In the genomic region with DNA sequence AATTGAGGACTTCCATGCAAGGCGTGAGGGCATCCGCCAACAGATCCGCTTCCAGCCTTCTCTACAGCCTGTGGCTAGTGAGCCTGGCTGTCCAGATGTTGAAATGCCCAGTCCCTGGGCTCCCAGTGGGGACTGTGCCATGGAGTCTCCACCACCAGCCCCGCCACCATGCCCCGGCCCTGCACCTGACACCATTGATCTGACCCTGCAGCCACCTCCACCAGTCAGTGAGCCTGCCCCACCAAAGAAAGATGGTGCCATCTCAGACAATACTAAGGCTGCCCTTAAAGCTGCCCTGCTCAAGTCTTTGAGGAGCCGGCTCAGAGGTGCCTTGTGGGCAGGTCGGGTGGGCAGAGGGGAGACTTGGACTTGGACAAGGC, we compare ENCODE assay signal across 18 cellular contexts. TPM values are rescaled to one million over a fixed set of nuclear protein-coding genes. Genes with fewer than 3 reads are reported as not detected.
"Had no signal": no experiment of that assay in that cellular context is flagged by ENCODE, and none has a peak within 500 bp of the region (broad histone marks: within the 10 kb centered on the region; RNA-seq: fewer than 3 reads in every experiment).

No MANE protein-coding gene starts in this region.

- H3K27ac ChIP-seq: heart right ventricle, lower lobe of right lung, neutrophil, VCaP had no signal

- H3K4me3 ChIP-seq: heart right ventricle, lower lobe of right lung, skin epidermis had no signal

- DNase-seq: activated CD4-positive, alpha-beta T cell treated with anti-CD3 and anti-CD28 coated beads for 1 hour; activated CD4-positive, alpha-beta T cell treated with anti-CD3 and anti-CD28 coated beads, Interleukin-2, amount 50 U/mL, for 4 hours; activated CD8-positive, alpha-beta memory T cell treated with anti-CD3 and anti-CD28 coated beads, Interleukin-2, amount 10 ng/mL, durations not matched to agents 7 days and 5 days; activated effector memory CD4-positive, alpha-beta T cell treated with anti-CD3 and anti-CD28 coated beads, Interleukin-2, amount 50 U/mL, for 16 hours; activated T-cell treated with anti-CD3 and anti-CD28 coated beads, Interleukin-2, amount 50 U/mL, for 4 hours; central memory CD4-positive, alpha-beta T cell; effector CD8-positive, alpha-beta T cell; foreskin melanocyte; heart right ventricle; lower lobe of right lung; retina had no signal

- ATAC-seq: activated CD8-positive, alpha-beta memory T cell treated with anti-CD3 and anti-CD28 coated beads, Interleukin-2, amount 10 ng/mL, durations not matched to agents 7 days and 5 days; activated T-cell treated with anti-CD3 and anti-CD28 coated beads, Interleukin-2, amount 50 U/mL, for 4 hours; heart right ventricle; left cardiac atrium; lower lobe of right lung had no signal

- H3K4me3 Mint-ChIP-seq: activated CD8-positive, alpha-beta memory T cell treated with anti-CD3 and anti-CD28 coated beads, Interleukin-2, amount 10 ng/mL, durations not matched to agents 7 days and 5 days; activated T-cell treated with anti-CD3 and anti-CD28 coated beads, Interleukin-2, amount 50 U/mL, for 4 hours; stimulated activated naive CD8-positive, alpha-beta T cell treated with anti-CD3 and anti-CD28 coated beads, Interleukin-15, Interleukin-2, amounts not matched to agents 100 ng/mL and 50 ng/mL, for 24 hours had no signal

- H3K9me3 Mint-ChIP-seq: activated naive CD4-positive, alpha-beta T cell treated with anti-CD3 and anti-CD28 coated beads, Interleukin-2, amount 50 U/mL, for 24 hours; activated T-cell treated with anti-CD3 and anti-CD28 coated beads, Interleukin-2, amount 50 U/mL, for 4 hours; stimulated activated naive CD8-positive, alpha-beta T cell treated with anti-CD3 and anti-CD28 coated beads, Interleukin-15, Interleukin-2, amounts not matched to agents 100 ng/mL and 50 ng/mL, for 24 hours had no signal

- H3K27me3 Mint-ChIP-seq: activated CD8-positive, alpha-beta memory T cell treated with anti-CD3 and anti-CD28 coated beads, Interleukin-2, amount 10 ng/mL, durations not matched to agents 7 days and 5 days; activated naive CD4-positive, alpha-beta T cell treated with anti-CD3 and anti-CD28 coated beads, Interleukin-2, amount 50 U/mL, for 24 hours; stimulated activated naive CD8-positive, alpha-beta T cell treated with anti-CD3 and anti-CD28 coated beads, Interleukin-15, Interleukin-2, amounts not matched to agents 100 ng/mL and 50 ng/mL, for 24 hours had no signal

- H3K27ac Mint-ChIP-seq: activated CD8-positive, alpha-beta memory T cell treated with anti-CD3 and anti-CD28 coated beads, Interleukin-2, amount 10 ng/mL, durations not matched to agents 7 days and 5 days; activated naive CD4-positive, alpha-beta T cell treated with anti-CD3 and anti-CD28 coated beads, Interleukin-2, amount 50 U/mL, for 24 hours; stimulated activated naive CD8-positive, alpha-beta T cell treated with anti-CD3 and anti-CD28 coated beads, Interleukin-15, Interleukin-2, amounts not matched to agents 100 ng/mL and 50 ng/mL, for 24 hours had no signal

- H3K9me3 ChIP-seq: heart right ventricle, lower lobe of right lung, neutrophil had no signal

- H3K27me3 ChIP-seq: heart right ventricle, neutrophil had no signal

RNA-seq across cellular contexts. Expression of a gene that starts 5.6 kb away (rescaled TPM):
- total RNA-seq: activated CD8-positive, alpha-beta memory T cell treated with anti-CD3 and anti-CD28 coated beads, Interleukin-2, amount 10 ng/mL, durations not matched to agents 7 days and 5 days; T-helper 1 cell treated with Interleukin-12 subunit alpha and Interleukin-12 subunit beta and Interleukin-4 antibody, amounts not matched to agents 30 ng/mL and 1 ng/mL, for 36 hours had no signal
